In the genomic region with DNA sequence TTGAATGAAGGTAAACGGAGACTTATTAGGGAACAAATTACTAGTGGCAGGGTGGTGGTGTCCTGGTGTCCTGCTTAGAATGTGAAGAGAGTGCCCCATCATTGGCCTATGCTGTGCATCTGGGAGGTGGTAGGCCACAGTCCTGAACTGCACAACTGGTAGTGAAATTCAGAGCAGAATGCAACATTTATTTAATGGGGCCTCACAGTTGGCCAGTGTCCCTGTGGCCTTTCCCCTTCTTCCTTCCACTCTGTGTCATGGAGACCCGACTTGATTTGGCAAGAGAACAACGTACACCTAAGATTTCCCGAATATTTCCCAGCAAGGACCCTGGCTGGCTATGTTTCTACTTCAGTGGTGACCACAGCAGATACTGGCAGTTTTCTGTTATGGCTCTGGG, we compare ENCODE assay signal across 30 cellular contexts.
"Had no signal": no experiment of that assay in that cellular context is flagged by ENCODE, and none has a peak within 500 bp of the region (broad histone marks: within the 10 kb centered on the region; RNA-seq: fewer than 3 reads in every experiment).

No MANE protein-coding gene starts in this region.

- H3K27ac Mint-ChIP-seq: mesothelial cell of epicardium; naive B cell; natural killer cell; neural progenitor cell; progenitor cell of endocrine pancreas; stimulated activated naive B cell treated with anti-CD40 and anti-IgM and Interleukin-4, amounts not matched to agents 10 μg/mL and 1 μg/mL and 100 μg/mL, for 72 hours had no signal

- H3K36me3 ChIP-seq: left lung, lower lobe of right lung, neural progenitor cell, neutrophil, ovary, right atrium auricular region, right lobe of liver, stomach, thyroid gland, transverse colon, upper lobe of left lung, vagina had no signal

- H3K27me3 Mint-ChIP-seq: naive B cell; stimulated activated naive B cell treated with anti-CD40 and anti-IgM and Interleukin-4, amounts not matched to agents 10 μg/mL and 1 μg/mL and 100 μg/mL, for 72 hours had no signal

- H3K4me1 ChIP-seq: left lung, lower lobe of right lung, neural progenitor cell, right atrium auricular region, right lobe of liver, stomach, testis, transverse colon, upper lobe of left lung, vagina had no signal

- H3K36me3 Mint-ChIP-seq: mesothelial cell of epicardium; naive B cell; natural killer cell; neural progenitor cell; stimulated activated naive B cell treated with anti-CD40 and anti-IgM and Interleukin-4, amounts not matched to agents 10 μg/mL and 1 μg/mL and 100 μg/mL, for 72 hours had no signal

- H3K4me3 Mint-ChIP-seq: mesothelial cell of epicardium; natural killer cell; nephron progenitor cell; neural progenitor cell; stimulated activated naive B cell treated with anti-CD40 and anti-IgM and Interleukin-4, amounts not matched to agents 10 μg/mL and 1 μg/mL and 100 μg/mL, for 72 hours had no signal

- H3K9me3 Mint-ChIP-seq: mesothelial cell of epicardium, natural killer cell, nephron progenitor cell, neural progenitor cell had no signal

- DNase-seq: kidney; left colon; left lung; lower lobe of right lung; mesendoderm; naive B cell; natural killer cell; nephron progenitor cell; occipital lobe; ovary; right lobe of liver; stimulated activated CD4-positive, alpha-beta T cell treated with anti-CD3 and anti-CD28 coated beads, Interleukin-12 subunit alpha, Interleukin-12 subunit beta, amount 100 ng/mL, for 4 hours; stimulated activated CD4-positive, alpha-beta T cell treated with anti-CD3 and anti-CD28 coated beads, Interleukin-15, amount 100 ng/mL, for 24 hours; stimulated activated CD4-positive, alpha-beta T cell treated with anti-CD3 and anti-CD28 coated beads, Interleukin-2, amount 100 ng/mL, for 24 hours; stimulated activated CD4-positive, alpha-beta T cell treated with anti-CD3 and anti-CD28 coated beads, Interleukin-4, amount 100 ng/mL, for 1 hour; stimulated activated naive B cell treated with anti-CD40 and anti-IgM and Interleukin-4, amounts not matched to agents 10 μg/mL and 1 μg/mL and 100 μg/mL, for 72 hours; stimulated activated naive CD8-positive, alpha-beta T cell treated with anti-CD3 and anti-CD28 coated beads, Interleukin-15, Interleukin-2, amounts not matched to agents 100 U/mL and 50 U/mL, for 24 hours; stomach; testis; thyroid gland; transverse colon; upper lobe of left lung had no signal

- H3K27me3 ChIP-seq: hepatocyte, left lung, neural progenitor cell, neutrophil, ovary, right atrium auricular region, right lobe of liver, stomach, testis, thyroid gland, transverse colon, upper lobe of left lung, vagina had no signal

- H3K4me3 ChIP-seq: hepatocyte, left lung, lower lobe of right lung, neural progenitor cell, ovary, right atrium auricular region, right lobe of liver, smooth muscle cell, stomach, testis, thyroid gland, transverse colon, upper lobe of left lung, vagina had no signal

- ATAC-seq: left colon; left lung; lower lobe of right lung; natural killer cell; right lobe of liver; stimulated activated naive B cell treated with anti-CD40 and anti-IgM and Interleukin-4, amounts not matched to agents 10 μg/mL and 1 μg/mL and 100 μg/mL, for 72 hours; stimulated activated naive CD8-positive, alpha-beta T cell treated with anti-CD3 and anti-CD28 coated beads, Interleukin-15, Interleukin-2, amounts not matched to agents 100 U/mL and 50 U/mL, for 24 hours had no signal

- H3K9me3 ChIP-seq: lower lobe of right lung, neutrophil, ovary, right atrium auricular region, right lobe of liver, testis, thyroid gland, transverse colon, upper lobe of left lung, vagina had no signal

- H3K4me1 Mint-ChIP-seq: mesothelial cell of epicardium; naive B cell; nephron progenitor cell; neural progenitor cell; stimulated activated naive B cell treated with anti-CD40 and anti-IgM and Interleukin-4, amounts not matched to agents 10 μg/mL and 1 μg/mL and 100 μg/mL, for 72 hours had no signal

- H3K27ac ChIP-seq: hepatocyte, left lung, lower lobe of right lung, neural progenitor cell, neutrophil, ovary, right atrium auricular region, right lobe of liver, stomach, thyroid gland, transverse colon, upper lobe of left lung, vagina had no signal
